Comparison of ENCODE assay signal across 2 cellular contexts in the genomic region with DNA sequence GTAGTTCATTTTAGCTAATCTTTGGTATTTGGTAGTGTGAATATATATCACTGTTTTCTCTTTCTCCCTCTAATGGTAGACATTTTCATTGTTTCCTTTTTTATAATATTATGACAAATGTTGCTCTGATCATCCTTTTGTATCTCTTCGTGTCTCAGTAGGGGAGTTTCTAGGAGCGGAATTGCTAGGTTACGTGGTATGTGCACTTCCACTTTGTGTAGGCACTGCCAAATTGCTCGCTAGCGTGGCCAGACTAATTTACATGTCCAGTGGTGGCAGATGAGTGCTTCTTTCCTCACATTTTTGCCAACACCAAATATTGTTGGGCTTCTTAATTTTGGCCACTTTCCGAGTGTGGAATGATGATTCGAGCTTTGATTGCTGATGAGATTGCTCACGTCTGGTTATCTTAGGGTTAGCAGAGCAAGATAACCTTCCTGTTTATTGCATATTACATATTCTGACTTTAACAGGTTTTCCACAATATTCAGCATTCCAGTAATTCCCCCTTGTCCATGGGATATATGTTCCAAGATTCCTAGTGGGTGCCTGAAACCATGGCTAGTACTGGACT.
A peak's percentile ranks its signal among the peaks of the same experiment; 100 is the strongest.
TF ChIP-seq lines count a peak whose summit lies in the region.

No MANE protein-coding gene starts in this region.

TF ChIP-seq in endothelial cell of umbilical vein, 7 proteins besides CTCF, POLR2A, EP300 and RAD21:
- TF ChIP-seq GATA2 (IDR thresholded peaks at IDR 0.05; ENCODE audit: insufficient read depth, insufficient read length, low read depth, low read length), result peak; percentile 12
- TF ChIP-seq POLR2AphosphoS5 (IDR thresholded peaks at IDR 0.05; ENCODE audit: insufficient read depth, low read depth, low read length), result no peak
- no peak for TF ChIP-seq FOS (IDR thresholded peaks at IDR 0.05; ENCODE audit: borderline replicate concordance, insufficient read depth, low read length)
- no peak for TF ChIP-seq MYC (IDR thresholded peaks at IDR 0.05; ENCODE audit: low read depth, low read length)
- TF ChIP-seq, protein P1, sequence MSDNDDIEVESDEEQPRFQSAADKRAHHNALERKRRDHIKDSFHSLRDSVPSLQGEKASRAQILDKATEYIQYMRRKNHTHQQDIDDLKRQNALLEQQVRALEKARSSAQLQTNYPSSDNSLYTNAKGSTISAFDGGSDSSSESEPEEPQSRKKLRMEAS (IDR thresholded peaks at IDR 0.05; ENCODE audit: insufficient read depth, insufficient read length), result no peak
- TF ChIP-seq EZH2 (IDR thresholded peaks at IDR 0.05; ENCODE audit: borderline replicate concordance, low read depth, low read length, severe bottlenecking), result no peak
- no peak for TF ChIP-seq JUN (IDR thresholded peaks at IDR 0.05; ENCODE audit: borderline replicate concordance, insufficient read depth, insufficient read length, low read depth)

TF ChIP-seq in GM23338, 12 proteins besides CTCF, POLR2A, EP300 and RAD21:
- no peak for TF ChIP-seq ZNF114 (CRISPR knock-in tag; IDR thresholded peaks at IDR 0.05)
- TF ChIP-seq STAT1 (IDR thresholded peaks at IDR 0.05; ENCODE audit: unreplicated experiment), result no peak
- TF ChIP-seq, protein P2, sequence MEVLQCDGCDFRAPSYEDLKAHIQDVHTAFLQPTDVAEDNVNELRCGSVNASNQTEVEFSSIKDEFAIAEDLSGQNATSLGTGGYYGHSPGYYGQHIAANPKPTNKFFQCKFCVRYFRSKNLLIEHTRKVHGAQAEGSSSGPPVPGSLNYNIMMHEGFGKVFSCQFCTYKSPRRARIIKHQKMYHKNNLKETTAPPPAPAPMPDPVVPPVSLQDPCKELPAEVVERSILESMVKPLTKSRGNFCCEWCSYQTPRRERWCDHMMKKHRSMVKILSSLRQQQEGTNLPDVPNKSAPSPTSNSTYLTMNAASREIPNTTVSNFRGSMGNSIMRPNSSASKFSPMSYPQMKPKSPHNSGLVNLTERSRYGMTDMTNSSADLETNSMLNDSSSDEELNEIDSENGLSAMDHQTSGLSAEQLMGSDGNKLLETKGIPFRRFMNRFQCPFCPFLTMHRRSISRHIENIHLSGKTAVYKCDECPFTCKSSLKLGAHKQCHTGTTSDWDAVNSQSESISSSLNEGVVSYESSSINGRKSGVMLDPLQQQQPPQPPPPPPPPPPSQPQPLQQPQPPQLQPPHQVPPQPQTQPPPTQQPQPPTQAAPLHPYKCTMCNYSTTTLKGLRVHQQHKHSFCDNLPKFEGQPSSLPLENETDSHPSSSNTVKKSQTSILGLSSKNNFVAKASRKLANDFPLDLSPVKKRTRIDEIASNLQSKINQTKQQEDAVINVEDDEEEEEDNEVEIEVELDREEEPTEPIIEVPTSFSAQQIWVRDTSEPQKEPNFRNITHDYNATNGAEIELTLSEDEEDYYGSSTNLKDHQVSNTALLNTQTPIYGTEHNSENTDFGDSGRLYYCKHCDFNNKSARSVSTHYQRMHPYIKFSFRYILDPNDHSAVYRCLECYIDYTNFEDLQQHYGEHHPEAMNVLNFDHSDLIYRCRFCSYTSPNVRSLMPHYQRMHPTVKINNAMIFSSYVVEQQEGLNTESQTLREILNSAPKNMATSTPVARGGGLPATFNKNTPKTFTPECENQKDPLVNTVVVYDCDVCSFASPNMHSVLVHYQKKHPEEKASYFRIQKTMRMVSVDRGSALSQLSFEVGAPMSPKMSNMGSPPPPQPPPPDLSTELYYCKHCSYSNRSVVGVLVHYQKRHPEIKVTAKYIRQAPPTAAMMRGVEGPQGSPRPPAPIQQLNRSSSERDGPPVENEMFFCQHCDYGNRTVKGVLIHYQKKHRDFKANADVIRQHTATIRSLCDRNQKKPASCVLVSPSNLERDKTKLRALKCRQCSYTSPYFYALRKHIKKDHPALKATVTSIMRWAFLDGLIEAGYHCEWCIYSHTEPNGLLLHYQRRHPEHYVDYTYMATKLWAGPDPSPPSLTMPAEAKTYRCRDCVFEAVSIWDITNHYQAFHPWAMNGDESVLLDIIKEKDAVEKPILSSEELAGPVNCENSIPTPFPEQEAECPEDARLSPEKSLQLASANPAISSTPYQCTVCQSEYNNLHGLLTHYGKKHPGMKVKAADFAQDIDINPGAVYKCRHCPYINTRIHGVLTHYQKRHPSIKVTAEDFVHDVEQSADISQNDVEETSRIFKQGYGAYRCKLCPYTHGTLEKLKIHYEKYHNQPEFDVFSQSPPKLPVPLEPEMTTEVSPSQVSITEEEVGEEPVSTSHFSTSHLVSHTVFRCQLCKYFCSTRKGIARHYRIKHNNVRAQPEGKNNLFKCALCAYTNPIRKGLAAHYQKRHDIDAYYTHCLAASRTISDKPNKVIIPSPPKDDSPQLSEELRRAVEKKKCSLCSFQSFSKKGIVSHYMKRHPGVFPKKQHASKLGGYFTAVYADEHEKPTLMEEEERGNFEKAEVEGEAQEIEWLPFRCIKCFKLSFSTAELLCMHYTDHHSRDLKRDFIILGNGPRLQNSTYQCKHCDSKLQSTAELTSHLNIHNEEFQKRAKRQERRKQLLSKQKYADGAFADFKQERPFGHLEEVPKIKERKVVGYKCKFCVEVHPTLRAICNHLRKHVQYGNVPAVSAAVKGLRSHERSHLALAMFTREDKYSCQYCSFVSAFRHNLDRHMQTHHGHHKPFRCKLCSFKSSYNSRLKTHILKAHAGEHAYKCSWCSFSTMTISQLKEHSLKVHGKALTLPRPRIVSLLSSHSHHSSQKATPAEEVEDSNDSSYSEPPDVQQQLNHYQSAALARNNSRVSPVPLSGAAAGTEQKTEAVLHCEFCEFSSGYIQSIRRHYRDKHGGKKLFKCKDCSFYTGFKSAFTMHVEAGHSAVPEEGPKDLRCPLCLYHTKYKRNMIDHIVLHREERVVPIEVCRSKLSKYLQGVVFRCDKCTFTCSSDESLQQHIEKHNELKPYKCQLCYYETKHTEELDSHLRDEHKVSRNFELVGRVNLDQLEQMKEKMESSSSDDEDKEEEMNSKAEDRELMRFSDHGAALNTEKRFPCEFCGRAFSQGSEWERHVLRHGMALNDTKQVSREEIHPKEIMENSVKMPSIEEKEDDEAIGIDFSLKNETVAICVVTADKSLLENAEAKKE (CRISPR knock-in tag; IDR thresholded peaks at IDR 0.05), result no peak
- TF ChIP-seq ZNF331 (CRISPR knock-in tag; IDR thresholded peaks at IDR 0.05; ENCODE audit: low read depth), result no peak
- TF ChIP-seq JUNB (IDR thresholded peaks at IDR 0.05; ENCODE audit: unreplicated experiment), result no peak
- TF ChIP-seq POLR2AphosphoS5 (IDR thresholded peaks at IDR 0.05; ENCODE audit: low read depth), result no peak
- TF ChIP-seq EZH2 (IDR thresholded peaks at IDR 0.05; ENCODE audit: low read depth, unreplicated experiment), result no peak
- TF ChIP-seq CREB1 (CRISPR knock-in tag; IDR thresholded peaks at IDR 0.05; ENCODE audit: low read depth), result no peak
- TF ChIP-seq, protein P3, sequence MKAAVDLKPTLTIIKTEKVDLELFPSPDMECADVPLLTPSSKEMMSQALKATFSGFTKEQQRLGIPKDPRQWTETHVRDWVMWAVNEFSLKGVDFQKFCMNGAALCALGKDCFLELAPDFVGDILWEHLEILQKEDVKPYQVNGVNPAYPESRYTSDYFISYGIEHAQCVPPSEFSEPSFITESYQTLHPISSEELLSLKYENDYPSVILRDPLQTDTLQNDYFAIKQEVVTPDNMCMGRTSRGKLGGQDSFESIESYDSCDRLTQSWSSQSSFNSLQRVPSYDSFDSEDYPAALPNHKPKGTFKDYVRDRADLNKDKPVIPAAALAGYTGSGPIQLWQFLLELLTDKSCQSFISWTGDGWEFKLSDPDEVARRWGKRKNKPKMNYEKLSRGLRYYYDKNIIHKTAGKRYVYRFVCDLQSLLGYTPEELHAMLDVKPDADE (IDR thresholded peaks at IDR 0.05), result no peak
- TF ChIP-seq, protein P4, sequence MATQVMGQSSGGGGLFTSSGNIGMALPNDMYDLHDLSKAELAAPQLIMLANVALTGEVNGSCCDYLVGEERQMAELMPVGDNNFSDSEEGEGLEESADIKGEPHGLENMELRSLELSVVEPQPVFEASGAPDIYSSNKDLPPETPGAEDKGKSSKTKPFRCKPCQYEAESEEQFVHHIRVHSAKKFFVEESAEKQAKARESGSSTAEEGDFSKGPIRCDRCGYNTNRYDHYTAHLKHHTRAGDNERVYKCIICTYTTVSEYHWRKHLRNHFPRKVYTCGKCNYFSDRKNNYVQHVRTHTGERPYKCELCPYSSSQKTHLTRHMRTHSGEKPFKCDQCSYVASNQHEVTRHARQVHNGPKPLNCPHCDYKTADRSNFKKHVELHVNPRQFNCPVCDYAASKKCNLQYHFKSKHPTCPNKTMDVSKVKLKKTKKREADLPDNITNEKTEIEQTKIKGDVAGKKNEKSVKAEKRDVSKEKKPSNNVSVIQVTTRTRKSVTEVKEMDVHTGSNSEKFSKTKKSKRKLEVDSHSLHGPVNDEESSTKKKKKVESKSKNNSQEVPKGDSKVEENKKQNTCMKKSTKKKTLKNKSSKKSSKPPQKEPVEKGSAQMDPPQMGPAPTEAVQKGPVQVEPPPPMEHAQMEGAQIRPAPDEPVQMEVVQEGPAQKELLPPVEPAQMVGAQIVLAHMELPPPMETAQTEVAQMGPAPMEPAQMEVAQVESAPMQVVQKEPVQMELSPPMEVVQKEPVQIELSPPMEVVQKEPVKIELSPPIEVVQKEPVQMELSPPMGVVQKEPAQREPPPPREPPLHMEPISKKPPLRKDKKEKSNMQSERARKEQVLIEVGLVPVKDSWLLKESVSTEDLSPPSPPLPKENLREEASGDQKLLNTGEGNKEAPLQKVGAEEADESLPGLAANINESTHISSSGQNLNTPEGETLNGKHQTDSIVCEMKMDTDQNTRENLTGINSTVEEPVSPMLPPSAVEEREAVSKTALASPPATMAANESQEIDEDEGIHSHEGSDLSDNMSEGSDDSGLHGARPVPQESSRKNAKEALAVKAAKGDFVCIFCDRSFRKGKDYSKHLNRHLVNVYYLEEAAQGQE (IDR thresholded peaks at IDR 0.05; ENCODE audit: unreplicated experiment), result no peak
- no peak for TF ChIP-seq EZH2phosphoT487 (IDR thresholded peaks at IDR 0.05; ENCODE audit: unreplicated experiment)
- no peak for TF ChIP-seq NANOG (IDR thresholded peaks at IDR 0.05; ENCODE audit: borderline replicate concordance)
